In the genomic region with DNA sequence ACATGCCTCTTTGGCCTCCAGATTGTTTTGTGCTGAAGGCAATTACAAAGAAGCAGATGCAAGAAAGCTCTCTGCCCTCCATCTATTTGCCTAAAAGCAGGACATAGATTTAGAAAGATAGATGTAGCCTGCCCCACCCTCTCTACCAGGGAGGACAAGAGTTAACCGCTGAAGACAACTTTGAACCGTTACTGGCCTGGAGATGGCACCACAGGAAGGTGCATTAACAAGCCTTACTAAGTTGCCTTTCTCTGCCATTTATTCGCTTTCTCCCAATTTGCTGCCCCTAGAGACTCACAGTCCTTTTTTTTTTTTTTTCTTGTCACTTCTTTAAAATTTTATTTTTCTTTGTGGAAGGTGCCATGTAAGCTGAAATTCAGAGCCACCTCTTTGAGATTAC, we compare ENCODE assay signal across 15 cellular contexts. TPM values are rescaled to one million over a fixed set of nuclear protein-coding genes. Genes with fewer than 3 reads are reported as not detected.
DNase-seq lines count a peak whose midpoint lies in the region; ATAC-seq, FAIRE-seq and TF ChIP-seq lines count a peak whose summit lies in the region.
"Had no signal": no experiment of that assay in that cellular context is flagged by ENCODE, and none has a peak within 500 bp of the region (broad histone marks: within the 10 kb centered on the region; RNA-seq: fewer than 3 reads in every experiment).

No MANE protein-coding gene starts in this region.

- TF ChIP-seq CTCF in A549 (IDR thresholded peaks at IDR 0.05) (peak; percentile 14; the same call in 1 of the 3 replicates), GM13976 (IDR thresholded peaks at IDR 0.05; ENCODE audit: borderline replicate concordance, control extremely low read depth, extremely low read depth, insufficient read depth, missing control alignments) (peak; percentile 15), PC-3 (conservative IDR thresholded peaks at IDR 0.05; ENCODE audit: low read depth, low read length) (0 out of 2 replicates have a peak, but pooled peaks have one; percentile 21), fibroblast of villous mesenchyme (IDR thresholded peaks at IDR 0.05; ENCODE audit: insufficient read depth, low read depth, low read length) (peak; percentile 16), natural killer cell (IDR thresholded peaks at IDR 0.05) (no peak)

- H2BK12ac ChIP-seq in trophoblast cell (ENCODE audit: low read length) (no peak overlapping the region), neuronal stem cell (ENCODE audit: low read length) (no peak overlapping the region)

- H3K9me3 ChIP-seq in A549 (no peaks in the 10 kb centered on the region), PC-3 (ENCODE audit: low read length) (no peaks in the 10 kb centered on the region), trophoblast cell (ENCODE audit: insufficient read depth, low read depth, low read length) (peaks cover 3% of the 10 kb centered on the region), neuronal stem cell (replicated peaks in 1 of 2; ENCODE audit: control insufficient read depth in 2 of 2, insufficient read depth in 1 of 2, low read depth in 1 of 2, low read length in 2 of 2) (no peaks in the 10 kb centered on the region)
- H3K9me3 ChIP-seq: body of pancreas had no signal

- no peaks in the 10 kb centered on the region for H3F3A ChIP-seq in PC-3 (ENCODE audit: low read length, unreplicated experiment)

- H3K18ac ChIP-seq in trophoblast cell (ENCODE audit: low read length) (no peak overlapping the region), neuronal stem cell (ENCODE audit: low read length) (no peak overlapping the region)

- POLR2A ChIA-PET in A549 (lab: Yijun Ruan, JAX) (no interaction called here), PC-3 (lab: Charles Lee; ENCODE audit: unreplicated experiment) (no interaction called here)

- peaks cover 4% of the 10 kb centered on the region for H3K36me3 Mint-ChIP-seq in natural killer cell

- H3K36me3 ChIP-seq in PC-3 (ENCODE audit: low read depth, low read length) (no peaks in the 10 kb centered on the region), trophoblast cell (ENCODE audit: control insufficient read depth in 1 of 2, insufficient read depth in 2 of 2, low read length in 2 of 2) (no peaks in the 10 kb centered on the region), neuronal stem cell (replicated peaks in 1 of 2; ENCODE audit: control insufficient read depth in 2 of 2, insufficient read depth in 2 of 2, low read length in 2 of 2) (no peaks in the 10 kb centered on the region)

- H3K4me1 ChIP-seq in A549 (peaks cover 12% of the 10 kb centered on the region; the same call in 2 of the 3 replicates), PC-3 (ENCODE audit: insufficient read depth, low read length) (no peaks in the 10 kb centered on the region), trophoblast cell (ENCODE audit: control insufficient read depth in 1 of 2, insufficient read depth in 2 of 2, low read length in 2 of 2) (no peaks in the 10 kb centered on the region), neuronal stem cell (ENCODE audit: control insufficient read depth in 2 of 2, insufficient read depth in 1 of 2, low read depth in 1 of 2, low read length in 2 of 2) (no peaks in the 10 kb centered on the region)
- H3K4me1 ChIP-seq: body of pancreas had no signal

- no peak for TF ChIP-seq POLR2A in A549 (IDR thresholded peaks at IDR 0.05; ENCODE audit: low read length)

- no peak overlapping the region for H3K9ac ChIP-seq in PC-3 (ENCODE audit: low read length)
- H3K9ac ChIP-seq in trophoblast cell (ENCODE audit: low read length) = no peak overlapping the region
- H3K9ac ChIP-seq in neuronal stem cell (ENCODE audit: low read depth, low read length, poor library complexity) = no peak overlapping the region

- no peak overlapping the region for H2BK5ac ChIP-seq in trophoblast cell (ENCODE audit: low read depth, low read length, poor library complexity)
- H2BK5ac ChIP-seq in neuronal stem cell (ENCODE audit: low read length) = no peak overlapping the region

- H3K4me3 ChIP-seq in A549 = no peak overlapping the region
- H3K4me3 ChIP-seq in PC-3 (ENCODE audit: low read length) = no peak overlapping the region
- H3K4me3 ChIP-seq in fibroblast of villous mesenchyme (ENCODE audit: low read depth, low read length) = no peak overlapping the region
- no peak overlapping the region for H3K4me3 ChIP-seq in trophoblast cell (ENCODE audit: low read depth, low read length)
- no peak overlapping the region for H3K4me3 ChIP-seq in neuronal stem cell (ENCODE audit: low read length in 2 of 2)
- H3K4me3 ChIP-seq: body of pancreas, SK-N-MC had no signal

- H2AK5ac ChIP-seq in trophoblast cell (ENCODE audit: low read length) (no peak overlapping the region), neuronal stem cell (ENCODE audit: low read depth, low read length) (no peak overlapping the region)

- H2BK15ac ChIP-seq in neuronal stem cell (ENCODE audit: low read length) = no peak overlapping the region

- ATAC-seq in A549 = peak in 1 of 2 experiments; percentile 53; a peak in 2 of 6 replicates
- ATAC-seq in PC-3 = peak; percentile 51; the same call in 1 of the 2 replicates
- ATAC-seq in natural killer cell = no peak
- ATAC-seq: activated T-helper 17 cell treated with anti-CD3 and anti-CD28 coated beads, Interleukin-2, amount 50 U/mL, for 72 hours; body of pancreas; effector memory CD8-positive, alpha-beta T cell had no signal

- H4K12ac ChIP-seq in trophoblast cell (ENCODE audit: low read depth, low read length) = no peak overlapping the region

- TF ChIP-seq EP300 in A549 (IDR thresholded peaks at IDR 0.05) = no peak

- intact Hi-C loops in PC-3 (cut with micrococcal nuclease) (no loop called here), natural killer cell (cut with micrococcal nuclease) (no loop called here)

- BruUV-seq in PC-3 (replicated peaks; lab: Mats Ljungman, UMichigan) = no TSS peak

- peaks cover 0 to 2% of the 10 kb centered on the region in 2 donors for H3K9me3 Mint-ChIP-seq in natural killer cell
- H3K9me3 Mint-ChIP-seq: activated T-helper 17 cell treated with anti-CD3 and anti-CD28 coated beads, Interleukin-2, amount 50 U/mL, for 72 hours; effector memory CD8-positive, alpha-beta T cell had no signal

- CTCF ChIA-PET in A549 (lab: Yijun Ruan, JAX) (interaction anchor here (0.7 to 5.8 kb wide), 4 partner anchors 11 to 482 kb away, joined by 3 to 29 read pairs (median 8); no protein-coding TSS in a partner anchor), PC-3 (lab: Charles Lee) (no interaction called here)

- in situ Hi-C loops in GM13976 (cut with MboI; ENCODE audit: low sequenced_read_pairs, unreplicated experiment) = loop anchor here (25.0 kb wide), 1 partner anchor 734 kb away; a partner anchor contains a TSS

- WGBS in A549 (ENCODE audit: missing lambda C conversion rate) = 63% methylated on average over 3 of the region's 3 CpGs
- no CpG with 5 or more reads among the region's 3 CpGs for WGBS in trophoblast cell (ENCODE audit: extremely low coverage, insufficient coverage, insufficient read length)
- no CpG with 5 or more reads among the region's 3 CpGs for WGBS in neuronal stem cell (ENCODE audit: extremely low coverage in 2 of 2, insufficient read length in 2 of 2, insufficient replicate concordance in 1 of 2), 2 donors

- H3K14ac ChIP-seq in trophoblast cell (ENCODE audit: low read length) = no peak overlapping the region
- no peak overlapping the region for H3K14ac ChIP-seq in neuronal stem cell (ENCODE audit: low read length)

- H3K4ac ChIP-seq in trophoblast cell (ENCODE audit: low read depth, low read length) (no peak overlapping the region), neuronal stem cell (ENCODE audit: low read length) (no peak overlapping the region)

- FAIRE-seq in A549 (lab: Jason Lieb, UNC) = no peak

- no peak overlapping the region for H3K4me3 Mint-ChIP-seq in natural killer cell
- H3K4me3 Mint-ChIP-seq: activated T-helper 17 cell treated with anti-CD3 and anti-CD28 coated beads, Interleukin-2, amount 50 U/mL, for 72 hours; B cell; effector memory CD8-positive, alpha-beta T cell had no signal

- no peak overlapping the region for H4K8ac ChIP-seq in trophoblast cell (ENCODE audit: low read depth, low read length)
- H4K8ac ChIP-seq in neuronal stem cell (ENCODE audit: low read depth, low read length) = no peak overlapping the region

- no peaks in the 10 kb centered on the region for H3K27me3 Mint-ChIP-seq in natural killer cell (ENCODE audit: low read depth in 2 of 2)
- H3K27me3 Mint-ChIP-seq: activated T-helper 17 cell treated with anti-CD3 and anti-CD28 coated beads, Interleukin-2, amount 50 U/mL, for 72 hours; B cell had no signal

- H3K27ac ChIP-seq in A549 (no peak overlapping the region), PC-3 (ENCODE audit: low read length) (no peak overlapping the region), trophoblast cell (ENCODE audit: low read depth, low read length) (no peak overlapping the region), neuronal stem cell (replicated peaks; ENCODE audit: low read length) (no peak overlapping the region)
- H3K27ac ChIP-seq: body of pancreas, SK-N-MC had no signal

- H3K9me2 ChIP-seq in PC-3 (replicated peaks; ENCODE audit: low read length) = no peaks in the 10 kb centered on the region

- no peaks in the 10 kb centered on the region for H3K79me2 ChIP-seq in PC-3 (ENCODE audit: low read length)
- no peaks in the 10 kb centered on the region for H3K79me2 ChIP-seq in trophoblast cell (ENCODE audit: control insufficient read depth, insufficient read depth, low read length, poor library complexity)

- H2BK120ac ChIP-seq in trophoblast cell (ENCODE audit: insufficient read depth, low read length, poor library complexity) (no peak overlapping the region), neuronal stem cell (ENCODE audit: low read depth, low read length) (no peak overlapping the region)

- TF ChIP-seq RAD21 in A549 (conservative IDR thresholded peaks at IDR 0.05 in 1 of 2, IDR thresholded peaks at IDR 0.05 in 1 of 2) = peak in 1 of 2 experiments; percentile 29; a peak in 1 of 5 replicates

- no peaks in the 10 kb centered on the region for H3K79me1 ChIP-seq in trophoblast cell (ENCODE audit: low read length)
- no peaks in the 10 kb centered on the region for H3K79me1 ChIP-seq in neuronal stem cell (ENCODE audit: low read depth, low read length)

- no peaks in the 10 kb centered on the region for H4K20me1 ChIP-seq in PC-3 (ENCODE audit: low read length)

- no peak overlapping the region for H2AFZ ChIP-seq in PC-3 (ENCODE audit: low read length)
- no peak overlapping the region for H2AFZ ChIP-seq in trophoblast cell (ENCODE audit: insufficient read depth, low read length, poor library complexity)
- no peak overlapping the region for H2AFZ ChIP-seq in neuronal stem cell (ENCODE audit: low read length)

- peaks cover 23 to 26% of the 10 kb centered on the region in 2 donors for H3K4me1 Mint-ChIP-seq in natural killer cell

- H3K27ac Mint-ChIP-seq in natural killer cell = no peak overlapping the region
- H3K27ac Mint-ChIP-seq: activated T-helper 17 cell treated with anti-CD3 and anti-CD28 coated beads, Interleukin-2, amount 50 U/mL, for 72 hours; B cell; effector memory CD8-positive, alpha-beta T cell had no signal

- H3K23ac ChIP-seq in trophoblast cell (ENCODE audit: low read length) (no peak overlapping the region), neuronal stem cell (ENCODE audit: low read depth, low read length, poor library complexity) (no peak overlapping the region)

- H3K4me2 ChIP-seq in A549 = no peak overlapping the region
- no peak overlapping the region for H3K4me2 ChIP-seq in PC-3 (ENCODE audit: low read length)
- H3K4me2 ChIP-seq in trophoblast cell (ENCODE audit: low read length) = no peak overlapping the region
- no peak overlapping the region for H3K4me2 ChIP-seq in neuronal stem cell (ENCODE audit: insufficient read depth, low read length, poor library complexity, severe bottlenecking)

- H3K27me3 ChIP-seq in PC-3 (ENCODE audit: low read length) (no peaks in the 10 kb centered on the region), trophoblast cell (ENCODE audit: insufficient read depth, low read length) (no peaks in the 10 kb centered on the region), neuronal stem cell (ENCODE audit: control insufficient read depth in 3 of 3, insufficient read depth in 3 of 3, low read depth in 1 of 3, low read length in 3 of 3) (peaks cover 0 to 11% (median 0%) of the 10 kb centered on the region in 3 experiments)
- H3K27me3 ChIP-seq: body of pancreas had no signal

- DNase-seq in A549 (ENCODE audit: low read depth in 1 of 2, low spot score in 1 of 2) = peak in 1 of 2 experiments; percentile 35
- no peak for DNase-seq in GM13976 (ENCODE audit: low spot score)
- DNase-seq in PC-3 = peak; percentile 12
- DNase-seq in fibroblast of villous mesenchyme (ENCODE audit: low read depth) = no peak
- no peak for DNase-seq in stimulated activated CD4-positive, alpha-beta T cell treated with anti-CD3 and anti-CD28 coated beads, Interleukin-4, amount 100 ng/mL, for 1 hour
- no peak for DNase-seq in natural killer cell
- DNase-seq in trophoblast cell = no peak
- no peak for DNase-seq in neuronal stem cell (ENCODE audit: low spot score)
- DNase-seq: body of pancreas; effector memory CD8-positive, alpha-beta T cell; NCI-H526 treated with DMSO at 0.1 percent for 48 hours; stimulated activated naive CD4-positive, alpha-beta T cell treated with Interleukin-2 at 50 U/mL for 16 hours had no signal

- no peak overlapping the region for H4K91ac ChIP-seq in trophoblast cell (ENCODE audit: low read depth, low read length)
- H4K91ac ChIP-seq in neuronal stem cell (ENCODE audit: low read depth, low read length, poor library complexity) = no peak overlapping the region

RNA-seq across cellular contexts. Expression of a gene that starts 28.8 kb away (rescaled TPM):
- polyA plus RNA-seq in A549 (2011; rRNA removed) (4.5 and 6.9 TPM in 2 replicates), A549 (2017; fragmentation: RNase III; extraction: RNeasy Plus Mini Kit Qiagen cat#74134 plus additional on column Dnase treatment) (4.6 to 5.4 TPM (median 4.8 TPM) in 3 replicates)
- 1.2 TPM in 2 replicates for polyA plus RNA-seq in A549 (2012; cell fraction: cytosol; rRNA removed)
- 0.58 and 0.84 TPM in 2 replicates for polyA plus RNA-seq in A549 (2012; cell fraction: nucleus; rRNA removed)
- polyA minus RNA-seq in A549 (2011; rRNA and poly(A)+ RNA removed) = 0.99 and 1.3 TPM in 2 replicates
- total RNA-seq in PC-3 (2014; rRNA removed) (2.4 and 2.6 TPM in 2 replicates), fibroblast of villous mesenchyme (5.8 and 9.5 TPM in 2 replicates), natural killer cell (10 to 100 TPM in 1 of 3 donors, 1 to 10 TPM in 2; 8.4 to 10.9 (median 8.4) TPM)
- 1.0 and 1.1 TPM in 2 replicates for polyA plus RNA-seq in trophoblast cell (2013)
- polyA plus RNA-seq in neuronal stem cell (2013, experiment 1 of 2) = 1.1 TPM
- polyA plus RNA-seq in neuronal stem cell (2013, experiment 2 of 2) = 1.0 TPM
